In the genomic region with DNA sequence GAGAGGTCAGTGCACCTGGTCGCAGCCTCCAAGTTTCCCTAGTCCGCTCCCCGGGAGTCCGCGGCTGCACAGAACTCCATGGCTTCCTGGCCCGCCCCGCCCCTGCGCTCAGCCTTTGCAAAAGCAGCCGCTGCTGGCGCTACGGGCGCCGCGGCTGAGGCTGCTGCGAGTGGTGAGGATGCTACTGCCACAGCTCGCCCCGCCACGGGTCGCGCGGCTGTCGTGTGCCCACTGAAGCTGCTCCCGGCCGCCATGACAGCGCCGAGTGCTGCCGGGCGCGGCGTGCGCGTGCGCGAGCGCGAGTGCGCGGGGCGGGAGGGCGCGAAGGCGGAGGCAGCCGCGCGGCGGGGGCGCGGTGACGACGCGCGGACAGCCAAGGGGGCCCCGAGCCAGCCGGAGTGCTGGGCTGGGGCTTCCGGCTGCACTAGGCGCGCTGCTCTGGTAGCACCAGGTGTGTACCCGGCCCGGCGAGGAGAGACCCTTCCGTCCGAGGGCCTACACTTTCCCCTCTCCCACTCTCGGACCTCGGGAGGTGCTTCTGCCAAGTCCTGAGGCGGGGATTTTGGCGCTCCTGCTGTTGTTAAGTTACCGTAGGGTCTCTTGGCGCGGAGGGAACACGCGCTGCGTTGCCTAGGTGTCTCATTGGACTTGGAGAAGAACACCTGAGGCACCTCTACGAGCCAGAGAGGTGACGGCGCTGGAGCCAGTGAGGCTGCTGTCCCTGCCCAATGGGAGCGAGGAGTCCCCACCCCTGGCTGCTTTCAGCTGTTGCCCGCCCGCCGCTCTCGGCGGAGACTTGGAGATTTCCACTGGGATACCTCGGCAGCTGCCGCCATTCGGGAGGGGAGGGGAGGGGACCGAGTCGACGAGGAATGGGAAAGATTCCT, we compare ENCODE assay signal across 8 cellular contexts. TPM values are rescaled to one million over a fixed set of nuclear protein-coding genes. Genes with fewer than 3 reads are reported as not detected.
DNase-seq lines count a peak whose midpoint lies in the region; ATAC-seq and TF ChIP-seq lines count a peak whose summit lies in the region.

No MANE protein-coding gene starts in this region.

- no peak for TF ChIP-seq CTCF in right lobe of liver (IDR thresholded peaks at IDR 0.05)

- POLR2A ChIA-PET in activated CD4-positive, alpha-beta T cell treated with anti-CD3 and anti-CD28 coated beads, Interleukin-2, amount 10 ng/mL, durations not matched to agents 7 days and 5 days (lab: Charles Lee): no interaction called here

- H3K27me3 Mint-ChIP-seq in activated CD4-positive, alpha-beta T cell treated with anti-CD3 and anti-CD28 coated beads, Interleukin-2, amount 10 ng/mL, durations not matched to agents 7 days and 5 days: no peaks in the 10 kb centered on the region

- H3K4me1 Mint-ChIP-seq in activated CD4-positive, alpha-beta T cell treated with anti-CD3 and anti-CD28 coated beads, Interleukin-2, amount 10 ng/mL, durations not matched to agents 7 days and 5 days: peaks cover 27% of the 10 kb centered on the region

- DNase-seq in GM19240 (ENCODE audit: insufficient read length, low spot score): peak; percentile 37
- DNase-seq in NCI-H510A (lab: John Stamatoyannopoulos, UW): peak; percentile 85
- peak; percentile 76 for DNase-seq in activated CD4-positive, alpha-beta T cell treated with anti-CD3 and anti-CD28 coated beads, Interleukin-2, amount 10 ng/mL, durations not matched to agents 7 days and 5 days
- DNase-seq in dermis blood vessel endothelial cell: peak; percentile 85
- DNase-seq in right lobe of liver: peak; percentile 77 to 79 (median 78)
- DNase-seq in stimulated activated CD4-positive, alpha-beta T cell treated with anti-CD3 and anti-CD28 coated beads, Interleukin-4, amount 100 ng/mL, for 24 hours: peak; percentile 79

- peak overlapping the region; percentile 84 to 97 (median 92) for H3K4me2 ChIP-seq in BLaER1 treated with 17β-estradiol and CSF1 and Interleukin-3, amounts not matched to agents 10 nM and 100 nM

- CTCF ChIA-PET in activated CD4-positive, alpha-beta T cell treated with anti-CD3 and anti-CD28 coated beads, Interleukin-2, amount 10 ng/mL, durations not matched to agents 7 days and 5 days (lab: Charles Lee): interaction anchor here (0.7 to 1.5 kb wide), 2 partner anchors 9 to 12 kb away, joined by 3 to 4 read pairs; no protein-coding TSS in a partner anchor

- no peaks in the 10 kb centered on the region for H3K9me3 Mint-ChIP-seq in activated CD4-positive, alpha-beta T cell treated with anti-CD3 and anti-CD28 coated beads, Interleukin-2, amount 10 ng/mL, durations not matched to agents 7 days and 5 days

- H3K9me3 ChIP-seq in BLaER1 treated with 17β-estradiol and CSF1 and Interleukin-3, amounts not matched to agents 10 nM and 100 nM (replicated peaks in 1 of 11): 0 out of 22 replicates have a peak, but pooled peaks cover 0 to 4% (median 0%) of the 10 kb centered on the region in 11 experiments
- no peaks in the 10 kb centered on the region for H3K9me3 ChIP-seq in right lobe of liver

- ATAC-seq in HG03439 (IDR thresholded peaks at IDR 0.05; ENCODE audit: unreplicated experiment): peak; percentile 76
- peak; percentile 72 to 87 (median 84) for ATAC-seq in right lobe of liver

- peaks cover 19 to 32% (median 25%) of the 10 kb centered on the region in 10 experiments for H3K4me1 ChIP-seq in BLaER1 treated with 17β-estradiol and CSF1 and Interleukin-3, amounts not matched to agents 10 nM and 100 nM
- H3K4me1 ChIP-seq in right lobe of liver: peaks cover 0 to 15% (median 6%) of the 10 kb centered on the region in 4 donors

- peaks cover 0 to 7% (median 0%) of the 10 kb centered on the region in 11 experiments; a peak in 2 of 22 replicates for H4K20me1 ChIP-seq in BLaER1 treated with 17β-estradiol and CSF1 and Interleukin-3, amounts not matched to agents 10 nM and 100 nM

- H3K9ac ChIP-seq in BLaER1 treated with 17β-estradiol and CSF1 and Interleukin-3, amounts not matched to agents 10 nM and 100 nM: peak overlapping the region; percentile 78 to 87 (median 85)

- 0% methylated on average over 3 of the region's 87 CpGs for WGBS in right lobe of liver (ENCODE audit: insufficient coverage, low coverage, low lambda C conversion rate, missing lambda C conversion rate)

- H3K27ac Mint-ChIP-seq in activated CD4-positive, alpha-beta T cell treated with anti-CD3 and anti-CD28 coated beads, Interleukin-2, amount 10 ng/mL, durations not matched to agents 7 days and 5 days: peak overlapping the region; percentile 100

- intact Hi-C loops in right lobe of liver (cut with DNase I): no loop called here

- peak overlapping the region; percentile 52 to 87 (median 77); a peak in 21 of 22 replicates for H3K27ac ChIP-seq in BLaER1 treated with 17β-estradiol and CSF1 and Interleukin-3, amounts not matched to agents 10 nM and 100 nM
- peak overlapping the region; percentile 84 to 94 (median 85) for H3K27ac ChIP-seq in right lobe of liver

- H3K4me3 Mint-ChIP-seq in activated CD4-positive, alpha-beta T cell treated with anti-CD3 and anti-CD28 coated beads, Interleukin-2, amount 10 ng/mL, durations not matched to agents 7 days and 5 days: peak overlapping the region; percentile 100

- peak; percentile 90 for TF ChIP-seq POLR2A in right lobe of liver (IDR thresholded peaks at IDR 0.05)

- H3K36me3 ChIP-seq in BLaER1 treated with 17β-estradiol and CSF1 and Interleukin-3, amounts not matched to agents 10 nM and 100 nM: peaks cover 0 to 5% (median 0%) of the 10 kb centered on the region in 11 experiments; a peak in 2 of 22 replicates
- no peaks in the 10 kb centered on the region for H3K36me3 ChIP-seq in right lobe of liver

- H3K4me3 ChIP-seq in BLaER1 treated with 17β-estradiol and CSF1 and Interleukin-3, amounts not matched to agents 10 nM and 100 nM: peak overlapping the region; percentile 84 to 98 (median 93)
- peak overlapping the region; percentile 84 to 100 (median 99) for H3K4me3 ChIP-seq in right lobe of liver

- H3K27me3 ChIP-seq in BLaER1 treated with 17β-estradiol and CSF1 and Interleukin-3, amounts not matched to agents 10 nM and 100 nM: no peaks in the 10 kb centered on the region
- H3K27me3 ChIP-seq in right lobe of liver: no peaks in the 10 kb centered on the region

- peaks cover 11% of the 10 kb centered on the region for H3K36me3 Mint-ChIP-seq in activated CD4-positive, alpha-beta T cell treated with anti-CD3 and anti-CD28 coated beads, Interleukin-2, amount 10 ng/mL, durations not matched to agents 7 days and 5 days (ENCODE audit: low read depth)

RNA-seq across cellular contexts. Expression of gene LRBA, which starts 0.6 kb away (rescaled TPM):
- 10 to 100 TPM; 44.7 to 49.6 TPM for total RNA-seq in activated CD4-positive, alpha-beta T cell treated with anti-CD3 and anti-CD28 coated beads, Interleukin-2, amount 10 ng/mL, durations not matched to agents 7 days and 5 days
- 52.4 and 85.2 TPM in 2 replicates for total RNA-seq in dermis blood vessel endothelial cell
- 10 to 100 TPM; 18.9 to 48.1 (median 24.5) TPM for total RNA-seq in right lobe of liver

Comparison
In these comparisons a context has a peak if more than half of its experiments do, and no peak if none do; other contexts are left out.
1. Peak in every context shown above with its lines: DNase-seq, ATAC-seq, H3K4me3 ChIP-seq and H3K27ac ChIP-seq.